In the genomic region with DNA sequence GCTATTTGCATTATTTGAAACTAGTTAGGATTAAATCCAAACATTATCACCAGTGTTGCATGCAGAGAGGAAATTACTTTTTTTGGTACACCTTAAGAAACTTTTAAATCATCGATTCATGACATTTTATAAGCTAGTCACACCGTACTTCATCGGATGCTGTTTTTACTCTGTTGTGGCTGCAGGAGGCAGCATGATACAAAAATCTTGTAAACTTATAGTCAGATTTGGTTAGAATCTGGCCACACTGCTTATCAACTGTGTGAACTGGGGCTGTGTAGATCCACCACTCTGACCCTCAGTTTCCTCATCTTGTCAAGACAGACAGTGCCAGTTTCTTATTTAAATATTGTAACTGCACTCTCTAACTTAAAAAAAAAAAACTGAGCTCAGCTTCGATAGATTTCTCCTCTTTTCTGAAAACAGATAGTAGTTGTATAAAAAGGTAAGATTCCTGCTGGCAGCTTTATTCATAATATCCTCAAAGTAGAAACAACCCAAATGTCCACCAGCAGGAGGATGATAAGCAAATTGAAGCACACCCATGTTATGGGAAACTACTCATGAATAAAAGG, we compare ENCODE assay signal across 10 cellular contexts.
A peak's percentile ranks its signal among the peaks of the same experiment; 100 is the strongest.
DNase-seq lines count a peak whose midpoint lies in the region; ATAC-seq and TF ChIP-seq lines count a peak whose summit lies in the region.
"Had no signal": no experiment of that assay in that cellular context is flagged by ENCODE, and none has a peak within 500 bp of the region (broad histone marks: within the 10 kb centered on the region; RNA-seq: fewer than 3 reads in every experiment).

No MANE protein-coding gene starts in this region.

- WGBS in body of pancreas, 2 donors: 27 to 28% methylated on average over 4 of the region's 4 CpGs

- no peak overlapping the region for H3K27ac ChIP-seq in body of pancreas

- no peaks in the 10 kb centered on the region for H3K9me3 ChIP-seq in body of pancreas

- H3K4me1 ChIP-seq in body of pancreas: no peaks in the 10 kb centered on the region

- no peaks in the 10 kb centered on the region for H3K36me3 ChIP-seq in body of pancreas (replicated peaks in 1 of 2; ENCODE audit: insufficient read depth in 1 of 2, low read depth in 2 of 2)

- TF ChIP-seq POLR2A in body of pancreas (IDR thresholded peaks at IDR 0.05): no peak

- intact Hi-C loops in body of pancreas (cut with DNase I): no loop called here

- peak; percentile 19 to 75 (median 58) for TF ChIP-seq CTCF in body of pancreas (IDR thresholded peaks at IDR 0.05)

- H3K4me3 ChIP-seq in body of pancreas: no peak overlapping the region

- DNase-seq in AG08395 (ENCODE audit: low spot score) (peak; percentile 13), HT-29 (ENCODE audit: low spot score) (peak; percentile 35), body of pancreas (peak in 3 of 4 donors; percentile 26 to 45 (median 30)), left kidney (ENCODE audit: low read depth, low spot score) (peak; percentile 46), SHP77 (lab: John Stamatoyannopoulos, UW) (no peak), germinal center (ENCODE audit: low spot score) (no peak)
- DNase-seq in activated CD8-positive, alpha-beta memory T cell treated with anti-CD3 and anti-CD28 coated beads, Interleukin-2, amount 50 U/mL, for 48 hours: no peak
- DNase-seq: activated CD4-positive, alpha-beta T cell treated with anti-CD3 and anti-CD28 coated beads, Interleukin-2, amount 50 U/mL, for 48 hours; NCI-H1048 had no signal

- no peaks in the 10 kb centered on the region for H3K27me3 ChIP-seq in body of pancreas

- ATAC-seq in body of pancreas: peak; percentile 66
- ATAC-seq in HG02642 (IDR thresholded peaks at IDR 0.05; ENCODE audit: poor library complexity, unreplicated experiment): no peak

Comparison
In these comparisons a context has a peak if more than half of its experiments do, and no peak if none do; other contexts are left out.
1. DNase-seq: peak in AG08395 (single experiment), HT-29 (single experiment), body of pancreas (3 of 4) and left kidney (single experiment); none in SHP77 (0 of 2), activated CD8-positive, alpha-beta memory T cell treated with anti-CD3 and anti-CD28 coated beads, Interleukin-2, amount 50 U/mL, for 48 hours (single experiment) and germinal center (single experiment).